In the genomic region with DNA sequence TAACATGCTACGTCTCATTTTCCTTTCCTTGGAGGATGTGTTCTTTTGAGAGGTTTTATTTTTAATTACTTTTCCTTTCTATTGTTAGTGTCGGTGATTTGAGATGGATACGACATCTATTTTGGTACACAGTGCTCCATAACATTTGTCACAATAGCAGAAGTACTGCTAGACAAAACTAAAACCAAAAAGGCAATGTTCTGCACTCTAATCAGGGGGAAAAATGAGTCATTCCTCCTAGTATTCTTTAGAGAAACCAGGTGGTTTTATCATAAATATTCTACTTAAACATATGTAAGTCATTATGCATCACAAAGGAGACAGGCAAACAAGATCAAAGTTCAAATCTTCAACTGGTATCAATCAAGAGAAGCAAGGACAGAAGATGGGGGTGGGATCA, we compare ENCODE assay signal across 23 cellular contexts.
DNase-seq lines count a peak whose midpoint lies in the region; ATAC-seq and TF ChIP-seq lines count a peak whose summit lies in the region.
"Had no signal": no experiment of that assay in that cellular context is flagged by ENCODE, and none has a peak within 500 bp of the region (broad histone marks: within the 10 kb centered on the region; RNA-seq: fewer than 3 reads in every experiment).

No MANE protein-coding gene starts in this region.

- ATAC-seq in stimulated activated naive CD8-positive, alpha-beta T cell treated with anti-CD3 and anti-CD28 coated beads, Interleukin-15, amount 100 ng/mL, for 72 hours, result no peak
- no peak for ATAC-seq in stimulated activated naive CD8-positive, alpha-beta T cell treated with anti-CD3 and anti-CD28 coated beads, Interleukin-15, Interleukin-2, amounts not matched to agents 100 U/mL and 50 U/mL, for 24 hours
- ATAC-seq in HG03342 (IDR thresholded peaks at IDR 0.05; ENCODE audit: unreplicated experiment), result no peak
- ATAC-seq: activated CD4-positive, alpha-beta T cell treated with anti-CD3 and anti-CD28 coated beads for 36 hours; T-helper 17 cell had no signal

- no peaks in the 10 kb centered on the region for H3K9me3 ChIP-seq in esophagus muscularis mucosa
- peaks cover 4% of the 10 kb centered on the region for H3K9me3 ChIP-seq in endodermal cell (ENCODE audit: control insufficient read depth, low read length)
- H3K9me3 ChIP-seq: ascending aorta, Caco-2, suprapubic skin had no signal

- 25% methylated on average over 3 of the region's 3 CpGs for WGBS in esophagus muscularis mucosa
- 100% methylated on average over 3 of the region's 3 CpGs; no CpG with 5 or more reads in 1 of the 2 experiments for WGBS in endodermal cell (ENCODE audit: insufficient coverage in 1 of 2, insufficient read length in 1 of 2), 2 experiments

- no peak for DNase-seq in stimulated activated naive CD8-positive, alpha-beta T cell treated with anti-CD3 and anti-CD28 coated beads, Interleukin-15, amount 100 ng/mL, for 72 hours
- no peak for DNase-seq in stimulated activated naive CD8-positive, alpha-beta T cell treated with anti-CD3 and anti-CD28 coated beads, Interleukin-15, Interleukin-2, amounts not matched to agents 100 U/mL and 50 U/mL, for 24 hours
- no peak for DNase-seq in esophagus muscularis mucosa (ENCODE audit: extremely low spot score)
- no peak for DNase-seq in endodermal cell
- DNase-seq in NCI-H1694 (lab: John Stamatoyannopoulos, UW), result no peak
- no peak for DNase-seq in activated gamma-delta T cell (lab: John Stamatoyannopoulos, UW)
- DNase-seq: activated CD4-positive, alpha-beta T cell treated with anti-CD3 and anti-CD28 coated beads for 36 hours; activated naive CD4-positive, alpha-beta T cell treated with anti-CD3 and anti-CD28 coated beads, Interleukin-2, amount 50 U/mL, for 16 hours; activated T-cell treated with anti-CD3 and anti-CD28 coated beads, Interleukin-2, amount 50 U/mL, for 4 hours; C1 segment of cervical spinal cord; Caco-2; cerebellar nuclear complex; dorsolateral prefrontal cortex; Karpas-422; MV-4-11; NCI-H1694 treated with DMSO at 0.1 percent for 48 hours; NCI-H524 treated with DMSO at 0.1 percent for 48 hours; T-helper 17 cell had no signal

- H3K27me3 ChIP-seq in esophagus muscularis mucosa, result no peaks in the 10 kb centered on the region
- H3K27me3 ChIP-seq in endodermal cell (ENCODE audit: control insufficient read depth, insufficient read depth, low read length, poor library complexity, severe bottlenecking), result no peaks in the 10 kb centered on the region
- H3K27me3 ChIP-seq: ascending aorta, suprapubic skin had no signal

- TF ChIP-seq POLR2A in esophagus muscularis mucosa (IDR thresholded peaks at IDR 0.05; ENCODE audit: low read depth), result no peak

- H3K4me1 ChIP-seq in esophagus muscularis mucosa (peaks cover 10 to 51% (median 36%) of the 10 kb centered on the region in 4 donors), endodermal cell (ENCODE audit: control insufficient read depth, insufficient read depth, low read length) (no peaks in the 10 kb centered on the region)
- H3K4me1 ChIP-seq: ascending aorta, Caco-2, suprapubic skin had no signal

- no peaks in the 10 kb centered on the region for H3K9me3 Mint-ChIP-seq in stimulated activated naive CD8-positive, alpha-beta T cell treated with anti-CD3 and anti-CD28 coated beads, Interleukin-15, amount 100 ng/mL, for 72 hours
- H3K9me3 Mint-ChIP-seq in nephron (no peaks in the 10 kb centered on the region), endodermal cell (peaks cover 3% of the 10 kb centered on the region)
- H3K9me3 Mint-ChIP-seq: activated T-cell treated with anti-CD3 and anti-CD28 coated beads, Interleukin-2, amount 50 U/mL, for 4 hours had no signal

- no peak for TF ChIP-seq EP300 in esophagus muscularis mucosa (IDR thresholded peaks at IDR 0.05)

- peaks cover 23% of the 10 kb centered on the region for H3K4me1 Mint-ChIP-seq in stimulated activated naive CD8-positive, alpha-beta T cell treated with anti-CD3 and anti-CD28 coated beads, Interleukin-15, amount 100 ng/mL, for 72 hours
- peaks cover 41% of the 10 kb centered on the region for H3K4me1 Mint-ChIP-seq in nephron
- H3K4me1 Mint-ChIP-seq in endodermal cell, result no peaks in the 10 kb centered on the region
- H3K4me1 Mint-ChIP-seq: T-helper 17 cell had no signal

- H3K27ac ChIP-seq in esophagus muscularis mucosa (replicated peaks in 1 of 4) (peak overlapping the region; percentile 72 to 77 (median 74)), endodermal cell (ENCODE audit: low read depth, low read length) (no peak overlapping the region)
- H3K27ac ChIP-seq: ascending aorta, dorsolateral prefrontal cortex, suprapubic skin had no signal

- H3K9ac ChIP-seq in endodermal cell (ENCODE audit: extremely low read depth, low read length, poor library complexity, severe bottlenecking), result no peak overlapping the region

- TF ChIP-seq CTCF in esophagus muscularis mucosa (IDR thresholded peaks at IDR 0.05), result no peak
- TF ChIP-seq CTCF in nephron (IDR thresholded peaks at IDR 0.05; ENCODE audit: unreplicated experiment in 3 of 3), result no peak
- TF ChIP-seq CTCF in endodermal cell (conservative IDR thresholded peaks at IDR 0.05), result no peak

- H3K4me3 ChIP-seq in esophagus muscularis mucosa (peak overlapping the region in 1 of 4 donors; percentile 0), endodermal cell (ENCODE audit: low read length) (no peak overlapping the region)
- H3K4me3 ChIP-seq: ascending aorta, dorsolateral prefrontal cortex, lung, suprapubic skin had no signal

- H3K36me3 ChIP-seq in esophagus muscularis mucosa (no peaks in the 10 kb centered on the region), endodermal cell (ENCODE audit: control insufficient read depth, insufficient read depth, low read length) (no peaks in the 10 kb centered on the region)
- H3K36me3 ChIP-seq: ascending aorta, suprapubic skin had no signal

- H3K4me3 Mint-ChIP-seq in stimulated activated naive CD8-positive, alpha-beta T cell treated with anti-CD3 and anti-CD28 coated beads, Interleukin-15, amount 100 ng/mL, for 72 hours, result peak overlapping the region; percentile 41 to 59
- peak overlapping the region in 2 of 3 experiments; percentile 15 to 23 for H3K4me3 Mint-ChIP-seq in nephron
- H3K4me3 Mint-ChIP-seq in endodermal cell, result no peak overlapping the region
- H3K4me3 Mint-ChIP-seq: activated CD4-positive, alpha-beta T cell treated with anti-CD3 and anti-CD28 coated beads for 36 hours; activated T-cell treated with anti-CD3 and anti-CD28 coated beads, Interleukin-2, amount 50 U/mL, for 4 hours had no signal

- intact Hi-C loops in esophagus muscularis mucosa (cut with DNase I), result loop anchor here (5.0 kb wide), 1 partner anchor 139 kb away; no protein-coding TSS in a partner anchor

- H3K36me3 Mint-ChIP-seq in nephron (ENCODE audit: low read depth) (no peaks in the 10 kb centered on the region), endodermal cell (ENCODE audit: low read depth) (no peaks in the 10 kb centered on the region)

- peak overlapping the region in 1 of 2 donors; percentile 62 for H3K27ac Mint-ChIP-seq in stimulated activated naive CD8-positive, alpha-beta T cell treated with anti-CD3 and anti-CD28 coated beads, Interleukin-15, amount 100 ng/mL, for 72 hours
- H3K27ac Mint-ChIP-seq in nephron (peak overlapping the region; percentile 72 to 92 (median 74)), endodermal cell (no peak overlapping the region)
- H3K27ac Mint-ChIP-seq: activated CD4-positive, alpha-beta T cell treated with anti-CD3 and anti-CD28 coated beads for 36 hours; T-helper 17 cell had no signal

- H3K27me3 Mint-ChIP-seq in stimulated activated naive CD8-positive, alpha-beta T cell treated with anti-CD3 and anti-CD28 coated beads, Interleukin-15, amount 100 ng/mL, for 72 hours, result peaks cover 40% of the 10 kb centered on the region
- H3K27me3 Mint-ChIP-seq in nephron (ENCODE audit: low read depth), result no peaks in the 10 kb centered on the region
- H3K27me3 Mint-ChIP-seq in endodermal cell (ENCODE audit: insufficient read depth), result no peaks in the 10 kb centered on the region
